19 cellular contexts compared by ENCODE assay signal in genomic region chr12:123164222-123164621, GRCh38. TPM values are rescaled to one million over a fixed set of nuclear protein-coding genes. Genes with fewer than 3 reads are reported as not detected.
DNase-seq lines count a peak whose midpoint lies in the region; ATAC-seq, FAIRE-seq and TF ChIP-seq lines count a peak whose summit lies in the region.
"Had no signal": no experiment of that assay in that cellular context is flagged by ENCODE, and none has a peak within 500 bp of the region (broad histone marks: within the 10 kb centered on the region; RNA-seq: fewer than 3 reads in every experiment).

No MANE protein-coding gene starts in this region.

- BruUV-seq in HepG2 (replicated peaks; lab: Mats Ljungman, UMichigan), result no TSS peak

- no peak overlapping the region for H3K9ac ChIP-seq in HepG2 (ENCODE audit: insufficient read depth, low read depth, low read length)

- 65% methylated on average over 3 of the region's 3 CpGs for WGBS in right lobe of liver (ENCODE audit: insufficient coverage, low coverage, low lambda C conversion rate, missing lambda C conversion rate)
- 98% methylated on average over 3 of the region's 3 CpGs for WGBS in HepG2 (ENCODE audit: low lambda C conversion rate)

- DNase-seq in right lobe of liver (no peak), HepG2 (ENCODE audit: low spot score) (no peak), NCI-H187 treated with DMSO at 0.1 percent for 48 hours (lab: John Stamatoyannopoulos, UW) (peak; percentile 72), glomerular visceral epithelial cell (ENCODE audit: extremely low spot score) (peak; percentile 79), upper lobe of right lung (no peak), RKO (ENCODE audit: low spot score) (no peak), NCI-H446 (lab: John Stamatoyannopoulos, UW) (no peak), ecto neural progenitor cell (ENCODE audit: low spot score) (no peak)
- DNase-seq: activated effector memory CD4-positive, alpha-beta T cell treated with anti-CD3 and anti-CD28 coated beads, Interleukin-2, amount 50 U/mL, for 16 hours; DMS153; foreskin fibroblast; H9; NCI-H1092; NCI-H2107; NCI-H510A; stimulated activated CD4-positive, alpha-beta T cell treated with anti-CD3 and anti-CD28 coated beads, Interleukin-2, amount 100 ng/mL, for 24 hours; stimulated activated naive CD8-positive, alpha-beta T cell treated with anti-CD3 and anti-CD28 coated beads, Interleukin-15, Interleukin-2, amounts not matched to agents 100 U/mL and 50 U/mL, for 24 hours; tibial artery had no signal

- peak overlapping the region in 2 of 3 donors; percentile 42 to 61 for H3K27ac ChIP-seq in right lobe of liver
- no peak overlapping the region for H3K27ac ChIP-seq in HepG2 (ENCODE audit: extremely low read length, insufficient read depth, low read length)
- peak overlapping the region; percentile 32 for H3K27ac ChIP-seq in upper lobe of right lung
- H3K27ac ChIP-seq: adrenal gland, tibial artery had no signal

- TF ChIP-seq CTCF in right lobe of liver (IDR thresholded peaks at IDR 0.05) (no peak), HepG2 (CRISPR knock-in tag; IDR thresholded peaks at IDR 0.05) (no peak), upper lobe of right lung (IDR thresholded peaks at IDR 0.05) (no peak)

- H3K36me3 ChIP-seq in right lobe of liver, result peaks cover 0 to 6% (median 0%) of the 10 kb centered on the region in 4 donors
- H3K36me3 ChIP-seq in HepG2 (replicated peaks in 1 of 2; ENCODE audit: control insufficient read depth in 1 of 2, insufficient read depth in 2 of 2, low read length in 2 of 2), result peaks cover 9 to 55% of the 10 kb centered on the region in 2 experiments
- H3K36me3 ChIP-seq in upper lobe of right lung, result peaks cover 19% of the 10 kb centered on the region

- H3K9me3 ChIP-seq in right lobe of liver, result no peaks in the 10 kb centered on the region
- no peaks in the 10 kb centered on the region for H3K9me3 ChIP-seq in HepG2 (ENCODE audit: low read length)
- H3K9me3 ChIP-seq in upper lobe of right lung, result no peaks in the 10 kb centered on the region
- H3K9me3 ChIP-seq: adrenal gland, tibial artery had no signal

- CTCF ChIA-PET in HepG2 (lab: Yijun Ruan, JAX; ENCODE audit: low intra/inter-chr PET ratio, low total read pairs), result no interaction called here

- TF ChIP-seq EP300 in HepG2 (IDR thresholded peaks at IDR 0.05; ENCODE audit: low read depth in 2 of 2, low read length in 2 of 2) (no peak), HepG2 (CRISPR knock-in tag; IDR thresholded peaks at IDR 0.05; ENCODE audit: borderline replicate concordance) (no peak)

- no peak for TF ChIP-seq POLR2A in right lobe of liver (IDR thresholded peaks at IDR 0.05)
- no peak for TF ChIP-seq POLR2A in HepG2 (IDR thresholded peaks at IDR 0.05; ENCODE audit: insufficient read depth in 1 of 2, low read depth in 2 of 2, low read length in 2 of 2)

- H4K20me1 ChIP-seq in HepG2 (ENCODE audit: insufficient read depth, low read length), result no peaks in the 10 kb centered on the region

- intact Hi-C loops in right lobe of liver (cut with DNase I), result no loop called here
- intact Hi-C loops in HepG2 (cut with micrococcal nuclease; ENCODE audit: unreplicated experiment), result no loop called here
- intact Hi-C loops in upper lobe of right lung (cut with DNase I), result no loop called here

- in situ Hi-C loops in HepG2 (cut with HindIII; ENCODE audit: extremely low pct_ligation_motif_present, low pct_unique_long_range_greater_than_20kb), result no loop called here

- H3K4me3 ChIP-seq in right lobe of liver (no peak overlapping the region), HepG2 (replicated peaks in 1 of 3; ENCODE audit: insufficient read depth in 1 of 3, low read depth in 2 of 3, low read length in 3 of 3) (no peak overlapping the region), upper lobe of right lung (no peak overlapping the region)
- H3K4me3 ChIP-seq: adrenal gland, tibial artery had no signal

- no peak for ATAC-seq in right lobe of liver
- no peak for ATAC-seq in HepG2
- no peak for ATAC-seq in upper lobe of right lung
- ATAC-seq: stimulated activated naive CD8-positive, alpha-beta T cell treated with anti-CD3 and anti-CD28 coated beads, Interleukin-15, Interleukin-2, amounts not matched to agents 100 U/mL and 50 U/mL, for 24 hours had no signal

- H3K27me3 ChIP-seq in right lobe of liver (no peaks in the 10 kb centered on the region), HepG2 (ENCODE audit: control insufficient read depth in 1 of 2, insufficient read depth in 2 of 2, low read length in 2 of 2) (no peaks in the 10 kb centered on the region), upper lobe of right lung (no peaks in the 10 kb centered on the region)
- H3K27me3 ChIP-seq: adrenal gland, tibial artery had no signal

- H3K79me2 ChIP-seq in HepG2 (ENCODE audit: insufficient read depth, low read length), result no peaks in the 10 kb centered on the region

- peaks cover 0 to 61% (median 21%) of the 10 kb centered on the region in 4 donors for H3K4me1 ChIP-seq in right lobe of liver
- H3K4me1 ChIP-seq in HepG2 (ENCODE audit: insufficient read depth, low read length), result peaks cover 42% of the 10 kb centered on the region
- no peaks in the 10 kb centered on the region for H3K4me1 ChIP-seq in upper lobe of right lung
- H3K4me1 ChIP-seq: adrenal gland, tibial artery had no signal

- H2AFZ ChIP-seq in HepG2 (ENCODE audit: low read length), result no peak overlapping the region

- H3K4me2 ChIP-seq in HepG2 (ENCODE audit: low read depth, low read length), result no peak overlapping the region

- FAIRE-seq in HepG2 (lab: Jason Lieb, UNC), result no peak

- no peak for TF ChIP-seq RAD21 in HepG2 (CRISPR knock-in tag; IDR thresholded peaks at IDR 0.05)

- POLR2A ChIA-PET in HepG2 (lab: Yijun Ruan, JAX), result interaction anchor here (1.5 kb wide), 1 partner anchor 68 kb away, joined by 9 read pairs; the partner anchor contains the start of genes MPHOSPH9 and MTRFR

TF ChIP-seq in HepG2, 621 proteins besides CTCF, POLR2A, EP300 and RAD21 (continues in another document):
- no peak for TF ChIP-seq ZSCAN12 (CRISPR knock-in tag; IDR thresholded peaks at IDR 0.05)
- TF ChIP-seq, protein P1, sequence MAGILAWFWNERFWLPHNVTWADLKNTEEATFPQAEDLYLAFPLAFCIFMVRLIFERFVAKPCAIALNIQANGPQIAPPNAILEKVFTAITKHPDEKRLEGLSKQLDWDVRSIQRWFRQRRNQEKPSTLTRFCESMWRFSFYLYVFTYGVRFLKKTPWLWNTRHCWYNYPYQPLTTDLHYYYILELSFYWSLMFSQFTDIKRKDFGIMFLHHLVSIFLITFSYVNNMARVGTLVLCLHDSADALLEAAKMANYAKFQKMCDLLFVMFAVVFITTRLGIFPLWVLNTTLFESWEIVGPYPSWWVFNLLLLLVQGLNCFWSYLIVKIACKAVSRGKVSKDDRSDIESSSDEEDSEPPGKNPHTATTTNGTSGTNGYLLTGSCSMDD (CRISPR knock-in tag; IDR thresholded peaks at IDR 0.05), result no peak
- TF ChIP-seq KDM5B (CRISPR knock-in tag; IDR thresholded peaks at IDR 0.05; ENCODE audit: borderline replicate concordance), result no peak
- TF ChIP-seq PPARG (CRISPR knock-in tag; conservative IDR thresholded peaks at IDR 0.05), result no peak
- no peak for TF ChIP-seq BHLHE40 (IDR thresholded peaks at IDR 0.05; ENCODE audit: low read length)

RNA-seq across cellular contexts. Expression of gene PITPNM2, which starts 13.3 kb away (rescaled TPM):
- total RNA-seq in right lobe of liver, result 10 to 100 TPM in 4 of 6 experiments, 1 to 10 TPM in 2; 5.8 to 24.7 (median 14.2) TPM
- total RNA-seq in HepG2 (2016; rRNA removed; fragmentation: Illumina TruSeq; extraction: Trizol), result 4.2 and 4.7 TPM in 2 replicates
- total RNA-seq in HepG2 (2016; cell fraction: cytosol; rRNA removed; fragmentation: Illumina TruSeq; extraction: Trizol; ENCODE audit: low read depth), result 2.8 and 3.0 TPM in 2 replicates
- total RNA-seq in HepG2 (2016; cell fraction: insoluble cytoplasmic fraction; rRNA removed; fragmentation: Illumina TruSeq; extraction: Trizol), result 4.4 and 4.6 TPM in 2 replicates
- total RNA-seq in HepG2 (2016; cell fraction: membrane; rRNA removed; fragmentation: Illumina TruSeq; extraction: Trizol), result 4.6 and 5.9 TPM in 2 replicates
- total RNA-seq in HepG2 (2016; cell fraction: nucleus; rRNA removed; fragmentation: Illumina TruSeq; extraction: Trizol), result 8.8 and 10.6 TPM in 2 replicates
- polyA plus RNA-seq in HepG2 (2011; rRNA removed), result 5.3 TPM in 2 replicates
- 1.9 and 2.8 TPM in 2 replicates for polyA plus RNA-seq in HepG2 (2011; cell fraction: cytosol; rRNA removed)
- 29.2 and 36.9 TPM in 2 replicates for polyA plus RNA-seq in HepG2 (2011; cell fraction: nucleus; rRNA removed)
- polyA plus RNA-seq in HepG2 (2012), result 4.9 and 8.6 TPM in 2 replicates
- 2.0 and 2.7 TPM in 2 replicates for polyA plus RNA-seq in HepG2 (2016; cell fraction: cytosol; fragmentation: Illumina TruSeq; extraction: Trizol; ENCODE audit: low read depth)
- polyA plus RNA-seq in HepG2 (2016; cell fraction: insoluble cytoplasmic fraction; fragmentation: Illumina TruSeq; extraction: Trizol; ENCODE audit: low read depth), result 4.0 and 5.3 TPM in 2 replicates
- polyA plus RNA-seq in HepG2 (2016; cell fraction: membrane; fragmentation: Illumina TruSeq; extraction: Trizol; ENCODE audit: low read depth), result 3.2 and 3.3 TPM in 2 replicates
- polyA plus RNA-seq in HepG2 (2016; cell fraction: nucleus; fragmentation: Illumina TruSeq; extraction: Trizol; ENCODE audit: insufficient read depth, low read depth), result 22.7 and 28.3 TPM in 2 replicates
- polyA minus RNA-seq in HepG2 (2011; rRNA and poly(A)+ RNA removed; ENCODE audit: low replicate concordance), result 9.4 and 13.8 TPM in 2 replicates
- 4.8 and 6.2 TPM in 2 replicates for polyA minus RNA-seq in HepG2 (2011; cell fraction: cytosol; rRNA and poly(A)+ RNA removed)
- polyA minus RNA-seq in HepG2 (2011; cell fraction: nucleus; rRNA and poly(A)+ RNA removed), result 17.6 and 22.1 TPM in 2 replicates
- 25.9 TPM for total RNA-seq in upper lobe of right lung

Comparison
In these comparisons a context has a peak if more than half of its experiments do, and no peak if none do; other contexts are left out.
1. DNase-seq: peak in NCI-H187 treated with DMSO at 0.1 percent for 48 hours (single experiment) and glomerular visceral epithelial cell (single experiment); none in right lobe of liver (0 of 3), HepG2 (single experiment), upper lobe of right lung (single experiment), RKO (single experiment), NCI-H446 (0 of 2) and ecto neural progenitor cell (single experiment).